ENCODE assay signal across 24 cellular contexts in genomic region chr16:15517743-15518142, GRCh38.
DNase-seq lines count a peak whose midpoint lies in the region; TF ChIP-seq lines count a peak whose summit lies in the region.
"Had no signal": no experiment of that assay in that cellular context is flagged by ENCODE, and none has a peak within 500 bp of the region (broad histone marks: within the 10 kb centered on the region; RNA-seq: fewer than 3 reads in every experiment).

No MANE protein-coding gene starts in this region.

- H3K4me1 ChIP-seq in BLaER1 treated with 17β-estradiol and CSF1 and Interleukin-3, amounts not matched to agents 10 nM and 100 nM = peaks cover 32 to 86% (median 61%) of the 10 kb centered on the region in 10 experiments
- H3K4me1 ChIP-seq in adrenal gland (replicated peaks in 1 of 2) (peaks cover 0 to 28% of the 10 kb centered on the region in 2 donors), rectal smooth muscle tissue (ENCODE audit: control insufficient read depth, insufficient read depth, low read length) (peaks cover 23% of the 10 kb centered on the region)

- BruUV-seq in MCF 10A (replicated peaks; lab: Mats Ljungman, UMichigan) = no TSS peak

- no peaks in the 10 kb centered on the region for H3K9me3 ChIP-seq in BLaER1 treated with 17β-estradiol and CSF1 and Interleukin-3, amounts not matched to agents 10 nM and 100 nM (replicated peaks in 1 of 11)
- no peaks in the 10 kb centered on the region for H3K9me3 ChIP-seq in adrenal gland (replicated peaks in 1 of 3)
- H3K9me3 ChIP-seq: ovary, right atrium auricular region, tibial artery had no signal

- H3K36me3 ChIP-seq in BLaER1 treated with 17β-estradiol and CSF1 and Interleukin-3, amounts not matched to agents 10 nM and 100 nM = no peaks in the 10 kb centered on the region; a peak in 1 of 22 replicates
- H3K36me3 ChIP-seq in adrenal gland (replicated peaks in 1 of 2) (no peaks in the 10 kb centered on the region), rectal smooth muscle tissue (ENCODE audit: control insufficient read depth, insufficient read depth, low read length) (no peaks in the 10 kb centered on the region)
- H3K36me3 ChIP-seq: ovary, right atrium auricular region had no signal

- WGBS in adrenal gland, 4 donors = 80 to 94% (median 92%) methylated on average over 3 of the region's 3 CpGs

- no peak for DNase-seq in adrenal gland
- DNase-seq in glutamatergic neuron = no peak
- DNase-seq in CD1c-positive myeloid dendritic cell (ENCODE audit: extremely low spot score) = no peak
- no peak for DNase-seq in CD14-positive monocyte (ENCODE audit: low spot score)
- DNase-seq in MCF 10A (ENCODE audit: unreplicated experiment) = no peak
- DNase-seq in anterior cingulate cortex (lab: John Stamatoyannopoulos, UW) = no peak
- DNase-seq: activated naive CD4-positive, alpha-beta T cell; activated T-cell treated with anti-CD3 and anti-CD28 coated beads, Interleukin-2, amount 50 U/mL, for 24 hours; DMS53; Karpas-422; naive thymus-derived CD4-positive, alpha-beta T cell; NCI-H524 treated with DMSO at 0.1 percent for 48 hours; stimulated activated CD4-positive, alpha-beta T cell treated with anti-CD3 and anti-CD28 coated beads, Interleukin-12 subunit alpha, Interleukin-12 subunit beta, amount 100 ng/mL, for 4 hours; T-helper 1 cell had no signal

- H3K9me3 Mint-ChIP-seq in glutamatergic neuron (ENCODE audit: unreplicated experiment) (peaks cover under 1% of the 10 kb centered on the region), CD14-positive monocyte (no peaks in the 10 kb centered on the region), MCF 10A (ENCODE audit: unreplicated experiment) (no peaks in the 10 kb centered on the region)
- H3K9me3 Mint-ChIP-seq: activated T-cell treated with anti-CD3 and anti-CD28 coated beads, Interleukin-2, amount 50 U/mL, for 24 hours; dendritic cell treated with granulocyte-macrophage colony-stimulating factor and Interleukin-4, amounts not matched to agents 40 ng/mL and 50 ng/mL, for 4 days; memory B cell; naive thymus-derived CD4-positive, alpha-beta T cell; stimulated activated naive CD8-positive, alpha-beta T cell treated with anti-CD3 and anti-CD28 coated beads, Interleukin-15, Interleukin-2, amounts not matched to agents 100 ng/mL and 50 ng/mL, for 24 hours had no signal

- peak overlapping the region in 8 of 11 experiments; percentile 43 to 85 (median 82); a peak in 12 of 22 replicates for H3K4me2 ChIP-seq in BLaER1 treated with 17β-estradiol and CSF1 and Interleukin-3, amounts not matched to agents 10 nM and 100 nM

- no peaks in the 10 kb centered on the region for H3K27me3 ChIP-seq in BLaER1 treated with 17β-estradiol and CSF1 and Interleukin-3, amounts not matched to agents 10 nM and 100 nM
- H3K27me3 ChIP-seq in adrenal gland (no peaks in the 10 kb centered on the region), rectal smooth muscle tissue (ENCODE audit: control insufficient read depth, insufficient read depth, low read length) (no peaks in the 10 kb centered on the region)
- H3K27me3 ChIP-seq: ovary, right atrium auricular region, tibial artery had no signal

- intact Hi-C loops in adrenal gland (cut with DNase I) = no loop called here
- intact Hi-C loops in CD14-positive monocyte (cut with micrococcal nuclease) = no loop called here
- intact Hi-C loops in MCF 10A (cut with micrococcal nuclease) = no loop called here

- H4K20me1 ChIP-seq in BLaER1 treated with 17β-estradiol and CSF1 and Interleukin-3, amounts not matched to agents 10 nM and 100 nM = no peaks in the 10 kb centered on the region

- H3K36me3 Mint-ChIP-seq in glutamatergic neuron (ENCODE audit: unreplicated experiment) (peaks cover 3% of the 10 kb centered on the region), CD14-positive monocyte (no peaks in the 10 kb centered on the region), MCF 10A (ENCODE audit: insufficient read depth, unreplicated experiment) (peaks cover 6% of the 10 kb centered on the region)

- H3K4me1 Mint-ChIP-seq in glutamatergic neuron (ENCODE audit: low read depth, unreplicated experiment) (no peaks in the 10 kb centered on the region), CD14-positive monocyte (peaks cover 50% of the 10 kb centered on the region), MCF 10A (ENCODE audit: insufficient read depth, unreplicated experiment) (no peaks in the 10 kb centered on the region)

- peak overlapping the region; percentile 9 for H3K4me3 Mint-ChIP-seq in glutamatergic neuron (ENCODE audit: unreplicated experiment)
- peak overlapping the region in 1 of 2 donors; percentile 44 for H3K4me3 Mint-ChIP-seq in CD14-positive monocyte
- H3K4me3 Mint-ChIP-seq in MCF 10A (ENCODE audit: unreplicated experiment) = no peak overlapping the region
- H3K4me3 Mint-ChIP-seq: activated T-cell treated with anti-CD3 and anti-CD28 coated beads, Interleukin-2, amount 50 U/mL, for 24 hours; B cell; dendritic cell treated with granulocyte-macrophage colony-stimulating factor and Interleukin-4, amounts not matched to agents 40 ng/mL and 50 ng/mL, for 4 days; memory B cell; naive thymus-derived CD4-positive, alpha-beta T cell; stimulated activated naive CD8-positive, alpha-beta T cell treated with anti-CD3 and anti-CD28 coated beads, Interleukin-15, Interleukin-2, amounts not matched to agents 100 ng/mL and 50 ng/mL, for 24 hours had no signal

- no peak overlapping the region for H3K4me3 ChIP-seq in BLaER1 treated with 17β-estradiol and CSF1 and Interleukin-3, amounts not matched to agents 10 nM and 100 nM
- H3K4me3 ChIP-seq in adrenal gland (no peak overlapping the region), rectal smooth muscle tissue (ENCODE audit: low read length) (no peak overlapping the region)
- H3K4me3 ChIP-seq: GM23248, ovary, right atrium auricular region, tibial artery had no signal

- TF ChIP-seq POLR2A in adrenal gland (IDR thresholded peaks at IDR 0.05) = no peak

- peaks cover 3% of the 10 kb centered on the region for H3K27me3 Mint-ChIP-seq in glutamatergic neuron (ENCODE audit: unreplicated experiment)
- H3K27me3 Mint-ChIP-seq in CD14-positive monocyte (ENCODE audit: low read depth in 3 of 3) = peaks cover 6 to 13% (median 9%) of the 10 kb centered on the region in 3 donors
- H3K27me3 Mint-ChIP-seq in MCF 10A (ENCODE audit: insufficient read depth, unreplicated experiment) = no peaks in the 10 kb centered on the region
- H3K27me3 Mint-ChIP-seq: activated T-cell treated with anti-CD3 and anti-CD28 coated beads, Interleukin-2, amount 50 U/mL, for 24 hours; B cell; dendritic cell treated with granulocyte-macrophage colony-stimulating factor and Interleukin-4, amounts not matched to agents 40 ng/mL and 50 ng/mL, for 4 days; memory B cell; naive thymus-derived CD4-positive, alpha-beta T cell; stimulated activated naive CD8-positive, alpha-beta T cell treated with anti-CD3 and anti-CD28 coated beads, Interleukin-15, Interleukin-2, amounts not matched to agents 100 ng/mL and 50 ng/mL, for 24 hours had no signal

- H3K27ac ChIP-seq in BLaER1 treated with 17β-estradiol and CSF1 and Interleukin-3, amounts not matched to agents 10 nM and 100 nM = no peak overlapping the region
- H3K27ac ChIP-seq in adrenal gland (peak overlapping the region in 3 of 5 donors; percentile 13 to 75 (median 47)), rectal smooth muscle tissue (ENCODE audit: low read depth, low read length) (peak overlapping the region; percentile 67)
- H3K27ac ChIP-seq: ovary, right atrium auricular region, tibial artery had no signal

- no peak overlapping the region for H3K27ac Mint-ChIP-seq in glutamatergic neuron (ENCODE audit: unreplicated experiment)
- H3K27ac Mint-ChIP-seq in CD14-positive monocyte = no peak overlapping the region
- H3K27ac Mint-ChIP-seq in MCF 10A (ENCODE audit: low read depth, unreplicated experiment) = no peak overlapping the region
- H3K27ac Mint-ChIP-seq: activated T-cell treated with anti-CD3 and anti-CD28 coated beads, Interleukin-2, amount 50 U/mL, for 24 hours; B cell; memory B cell; stimulated activated naive CD8-positive, alpha-beta T cell treated with anti-CD3 and anti-CD28 coated beads, Interleukin-15, Interleukin-2, amounts not matched to agents 100 ng/mL and 50 ng/mL, for 24 hours had no signal

- CTCF ChIA-PET in MCF 10A (lab: Yijun Ruan, JAX) = interaction anchor here (0.6 kb wide), 1 partner anchor 22 kb away, joined by 3 read pairs; no protein-coding TSS in a partner anchor

- H3K9ac ChIP-seq in BLaER1 treated with 17β-estradiol and CSF1 and Interleukin-3, amounts not matched to agents 10 nM and 100 nM = no peak overlapping the region
- no peak overlapping the region for H3K9ac ChIP-seq in rectal smooth muscle tissue (ENCODE audit: low read length)

- no peak for TF ChIP-seq CTCF in adrenal gland (IDR thresholded peaks at IDR 0.05)
- TF ChIP-seq CTCF in glutamatergic neuron (IDR thresholded peaks at IDR 0.05; ENCODE audit: partially characterized antibody, unreplicated experiment) = no peak
- TF ChIP-seq CTCF in CD14-positive monocyte (IDR thresholded peaks at IDR 0.05) = no peak
- TF ChIP-seq CTCF in MCF 10A (IDR thresholded peaks at IDR 0.05; ENCODE audit: unreplicated experiment) = no peak

- POLR2A ChIA-PET in MCF 10A (lab: Yijun Ruan, JAX) = no interaction called here

Comparison
In these comparisons a context has a peak if more than half of its experiments do, and no peak if none do; other contexts are left out.
1. H3K27ac ChIP-seq: peak in adrenal gland (3 of 5) and rectal smooth muscle tissue (single experiment); none in BLaER1 treated with 17β-estradiol and CSF1 and Interleukin-3, amounts not matched to agents 10 nM and 100 nM (0 of 11).